In genomic region chr12:82210882-82211281, GRCh38 we compare ENCODE assay signal across 7 cellular contexts.
"Had no signal": no experiment of that assay in that cellular context is flagged by ENCODE, and none has a peak within 500 bp of the region (broad histone marks: within the 10 kb centered on the region; RNA-seq: fewer than 3 reads in every experiment).

No MANE protein-coding gene starts in this region.

- H3K4me3 ChIP-seq: K562 had no signal

- H3K27ac ChIP-seq: HL-60, KMS-11 had no signal

- DNase-seq: IMR-90, KBM-7, KG1 had no signal

- H3K9ac ChIP-seq: KMS-11 had no signal

- H3K4me2 ChIP-seq: KMS-11 had no signal

- ATAC-seq: K562 had no signal

- FAIRE-seq: HTR-8/SVneo, K562 had no signal
